9 cellular contexts compared by ENCODE assay signal in the genomic region with DNA sequence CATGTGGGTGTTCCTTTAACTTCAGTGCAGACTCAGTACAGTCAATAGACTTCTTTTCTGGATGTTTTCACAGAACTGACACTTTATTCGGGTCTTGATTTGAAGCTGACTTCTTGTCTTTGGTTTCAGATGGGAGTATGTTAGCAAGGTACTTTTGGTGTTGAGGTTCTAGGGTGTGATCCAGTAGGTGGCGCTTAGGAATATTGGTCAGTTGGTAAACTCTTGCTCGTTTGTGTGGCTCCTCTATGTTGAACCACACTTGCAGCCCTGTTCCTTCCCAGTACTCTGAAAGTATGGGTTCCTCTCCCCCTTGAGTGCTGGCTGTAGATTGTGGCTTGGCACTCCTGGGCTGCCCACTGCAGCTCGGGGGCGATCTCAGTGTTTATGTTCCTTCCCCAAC. TPM values are rescaled to one million over a fixed set of nuclear protein-coding genes. Genes with fewer than 3 reads are reported as not detected.
"Had no signal": no experiment of that assay in that cellular context is flagged by ENCODE, and none has a peak within 500 bp of the region (broad histone marks: within the 10 kb centered on the region; RNA-seq: fewer than 3 reads in every experiment).

No MANE protein-coding gene starts in this region.

RNA-seq across cellular contexts. Expression of a gene that starts 48.1 kb away (rescaled TPM):
- total RNA-seq: activated CD4-positive, alpha-beta memory T cell treated with anti-CD3 and anti-CD28 coated beads, Interleukin-2, amount 10 ng/mL, durations not matched to agents 7 days and 5 days; activated CD4-positive, alpha-beta T cell treated with anti-CD3 and anti-CD28 coated beads for 36 hours; activated CD4-positive, alpha-beta T cell treated with anti-CD3 and anti-CD28 coated beads, Interleukin-2, amount 10 ng/mL, durations not matched to agents 7 days and 5 days; activated CD8-positive, alpha-beta memory T cell treated with anti-CD3 and anti-CD28 coated beads, Interleukin-2, amount 10 ng/mL, durations not matched to agents 7 days and 5 days; activated CD8-positive, alpha-beta T cell treated with anti-CD3 and anti-CD28 coated beads, Interleukin-2, amount 10 ng/mL, durations not matched to agents 7 days and 5 days; activated naive CD8-positive, alpha-beta T cell treated with anti-CD3 and anti-CD28 coated beads, Interleukin-2, amount 10 ng/mL, durations not matched to agents 7 days and 5 days; activated T-helper 2 cell treated with anti-CD3 and anti-CD28 coated beads, Interferon-gamma antibody, Interleukin-2, Interleukin-4, amounts not matched to agents 10 μg/mL and 5 μg/mL and 100 μg/mL, durations not matched to agents 14 hours and 24 hours and 36 hours; ascending aorta; cardiac septum had no signal
